Comparison of ENCODE assay signal across 1 cellular context in the genomic region with DNA sequence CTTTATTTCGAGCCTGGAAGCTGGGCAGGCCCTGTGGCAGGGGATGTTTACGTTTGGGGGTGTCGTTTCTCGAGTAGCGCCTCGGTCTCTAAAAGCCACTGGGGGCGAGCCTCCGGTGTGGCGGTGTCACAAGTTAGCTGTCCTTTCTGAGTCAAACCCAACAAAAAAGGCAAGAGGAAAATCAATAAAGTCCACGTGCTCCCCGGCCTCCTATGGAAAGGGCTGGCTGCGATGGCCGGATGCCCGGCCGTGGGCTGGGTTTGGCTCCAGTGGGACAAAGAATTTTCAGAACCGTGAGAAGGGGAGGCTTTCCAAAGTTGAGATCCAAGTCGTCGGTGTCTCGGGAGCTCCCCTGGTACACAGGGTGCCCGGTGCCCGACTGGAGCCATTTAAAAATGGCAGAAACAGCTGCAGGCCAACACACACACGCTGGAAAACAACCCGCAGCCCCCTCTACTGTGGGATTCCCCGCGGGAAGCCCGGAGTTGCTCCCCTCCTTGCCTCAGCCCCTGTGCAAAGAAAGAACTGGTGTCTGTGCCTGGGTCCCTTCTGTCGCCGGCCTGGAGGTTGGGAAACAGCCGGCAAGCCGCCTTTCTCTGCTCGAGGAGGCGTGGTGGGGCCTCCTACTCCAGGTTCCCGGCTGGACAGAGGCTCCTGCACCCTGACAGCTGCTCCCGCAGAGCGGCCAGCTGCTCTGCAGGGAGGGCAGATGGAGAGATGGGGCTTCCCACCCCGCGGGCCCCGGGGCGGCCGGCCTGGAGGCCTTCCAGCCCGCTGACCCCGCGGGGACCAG.
A peak's percentile ranks its signal among the peaks of the same experiment; 100 is the strongest.
TF ChIP-seq lines count a peak whose summit lies in the region.

No MANE protein-coding gene starts in this region.

TF ChIP-seq in IMR-90, 13 proteins besides CTCF, POLR2A, EP300 and RAD21 (continued from another document):
- TF ChIP-seq, protein P1, sequence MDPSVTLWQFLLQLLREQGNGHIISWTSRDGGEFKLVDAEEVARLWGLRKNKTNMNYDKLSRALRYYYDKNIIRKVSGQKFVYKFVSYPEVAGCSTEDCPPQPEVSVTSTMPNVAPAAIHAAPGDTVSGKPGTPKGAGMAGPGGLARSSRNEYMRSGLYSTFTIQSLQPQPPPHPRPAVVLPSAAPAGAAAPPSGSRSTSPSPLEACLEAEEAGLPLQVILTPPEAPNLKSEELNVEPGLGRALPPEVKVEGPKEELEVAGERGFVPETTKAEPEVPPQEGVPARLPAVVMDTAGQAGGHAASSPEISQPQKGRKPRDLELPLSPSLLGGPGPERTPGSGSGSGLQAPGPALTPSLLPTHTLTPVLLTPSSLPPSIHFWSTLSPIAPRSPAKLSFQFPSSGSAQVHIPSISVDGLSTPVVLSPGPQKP (IDR thresholded peaks at IDR 0.05; ENCODE audit: borderline replicate concordance, low read depth, low read length) = no peak
- peak; percentile 87 for TF ChIP-seq USF2 (IDR thresholded peaks at IDR 0.05; ENCODE audit: low read depth, low read length)
